Comparison of ENCODE assay signal across 13 cellular contexts in the genomic region with DNA sequence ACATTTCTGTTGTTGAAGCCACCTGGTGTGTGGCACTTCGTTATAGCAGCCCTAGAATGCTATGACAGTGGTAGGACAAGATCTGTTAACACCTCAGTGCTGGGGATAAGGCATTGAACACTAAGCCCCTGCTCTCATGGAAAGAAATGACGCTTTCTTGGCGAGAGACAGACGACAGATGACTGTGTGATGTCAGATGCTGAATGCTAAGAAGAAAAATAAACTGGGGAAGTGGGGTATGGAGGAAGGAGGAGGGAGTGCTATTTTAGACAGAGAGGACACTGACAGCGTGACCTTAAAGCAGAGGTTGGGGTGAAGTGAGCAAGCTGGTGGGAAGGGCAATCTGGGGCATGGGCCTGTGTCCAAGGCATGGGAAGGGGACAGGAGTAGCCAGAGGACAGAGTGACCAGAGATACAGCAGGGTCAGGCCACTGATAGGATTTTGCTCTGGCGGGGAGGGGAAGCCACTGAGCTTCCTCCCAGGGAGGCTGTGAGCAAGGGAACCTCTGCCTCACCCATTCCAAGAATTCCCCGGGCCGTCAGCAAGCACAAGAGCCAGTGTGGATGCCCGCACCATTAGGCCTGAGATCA. TPM values are rescaled to one million over a fixed set of nuclear protein-coding genes. Genes with fewer than 3 reads are reported as not detected.
DNase-seq lines count a peak whose midpoint lies in the region; ATAC-seq, FAIRE-seq and TF ChIP-seq lines count a peak whose summit lies in the region.
"Had no signal": no experiment of that assay in that cellular context is flagged by ENCODE, and none has a peak within 500 bp of the region (broad histone marks: within the 10 kb centered on the region; RNA-seq: fewer than 3 reads in every experiment).

No MANE protein-coding gene starts in this region.

- H3K27ac ChIP-seq in left lung (peak overlapping the region in 1 of 2 donors; percentile 25), upper lobe of left lung (peak overlapping the region in 1 of 4 donors; percentile 21)
- H3K27ac ChIP-seq: lower lobe of right lung had no signal

- no peak for DNase-seq in activated T-cell treated with anti-CD3 and anti-CD28 coated beads, Interleukin-2, amount 50 U/mL, for 24 hours
- no peak for DNase-seq in activated T-cell treated with anti-CD3 and anti-CD28 coated beads for 4 hours
- DNase-seq in activated CD4-positive, alpha-beta memory T cell treated with anti-CD3 and anti-CD28 coated beads for 36 hours, result no peak
- no peak for DNase-seq in left lung
- DNase-seq in upper lobe of left lung, result no peak
- no peak for DNase-seq in HTR-8/SVneo (ENCODE audit: insufficient read length, low spot score)
- DNase-seq in NOMO-1 treated with DMSO at 0.1 percent for 48 hours (lab: John Stamatoyannopoulos, UW; ENCODE audit: unreplicated experiment), result no peak
- DNase-seq: KG1, lower lobe of right lung, NCI-H748 treated with DMSO at 0.1 percent for 48 hours, SIG-M5 had no signal

- H3K36me3 ChIP-seq in left lung (peaks cover 0 to 11% of the 10 kb centered on the region in 2 donors), upper lobe of left lung (peaks cover 0 to 15% (median 0%) of the 10 kb centered on the region in 4 donors)

- H3K9me3 Mint-ChIP-seq in activated T-cell treated with anti-CD3 and anti-CD28 coated beads, Interleukin-2, amount 50 U/mL, for 24 hours, result no peaks in the 10 kb centered on the region
- H3K9me3 Mint-ChIP-seq in activated CD4-positive, alpha-beta memory T cell treated with anti-CD3 and anti-CD28 coated beads for 36 hours, result no peaks in the 10 kb centered on the region

- H3K4me1 ChIP-seq in left lung, result peaks cover 0 to 25% of the 10 kb centered on the region in 2 donors
- peaks cover 0 to 14% (median 7%) of the 10 kb centered on the region in 4 donors for H3K4me1 ChIP-seq in upper lobe of left lung

- POLR2A ChIA-PET in activated CD4-positive, alpha-beta memory T cell treated with anti-CD3 and anti-CD28 coated beads for 36 hours (lab: Charles Lee), result no interaction called here

- H3K4me3 Mint-ChIP-seq in activated T-cell treated with anti-CD3 and anti-CD28 coated beads, Interleukin-2, amount 50 U/mL, for 24 hours, result no peak overlapping the region
- no peak overlapping the region for H3K4me3 Mint-ChIP-seq in activated CD4-positive, alpha-beta memory T cell treated with anti-CD3 and anti-CD28 coated beads for 36 hours

- no peak for FAIRE-seq in HTR-8/SVneo (lab: Jason Lieb, UNC)
- FAIRE-seq: urothelium cell line had no signal

- peak overlapping the region; percentile 5 for H3K27ac Mint-ChIP-seq in activated T-cell treated with anti-CD3 and anti-CD28 coated beads, Interleukin-2, amount 50 U/mL, for 24 hours
- peak overlapping the region; percentile 47 for H3K27ac Mint-ChIP-seq in activated CD4-positive, alpha-beta memory T cell treated with anti-CD3 and anti-CD28 coated beads for 36 hours

- WGBS in upper lobe of left lung, 2 donors, result 68 to 81% methylated on average over 6 to 9 of the region's 9 CpGs

- H3K27me3 ChIP-seq in left lung (no peaks in the 10 kb centered on the region), upper lobe of left lung (no peaks in the 10 kb centered on the region)

- H3K4me3 ChIP-seq in left lung (no peak overlapping the region), upper lobe of left lung (no peak overlapping the region)
- H3K4me3 ChIP-seq: lower lobe of right lung had no signal

- no peak for TF ChIP-seq CTCF in left lung (IDR thresholded peaks at IDR 0.05)
- no peak for TF ChIP-seq CTCF in upper lobe of left lung (IDR thresholded peaks at IDR 0.05)

- peaks cover 12% of the 10 kb centered on the region for H3K4me1 Mint-ChIP-seq in activated T-cell treated with anti-CD3 and anti-CD28 coated beads, Interleukin-2, amount 50 U/mL, for 24 hours (ENCODE audit: low read depth)
- H3K4me1 Mint-ChIP-seq in activated CD4-positive, alpha-beta memory T cell treated with anti-CD3 and anti-CD28 coated beads for 36 hours (ENCODE audit: low read depth), result peaks cover 4% of the 10 kb centered on the region

- H3K9me3 ChIP-seq in left lung (no peaks in the 10 kb centered on the region), upper lobe of left lung (no peaks in the 10 kb centered on the region)
- H3K9me3 ChIP-seq: lower lobe of right lung had no signal

- no peak for TF ChIP-seq POLR2A in upper lobe of left lung (IDR thresholded peaks at IDR 0.05)

- H3K36me3 Mint-ChIP-seq in activated T-cell treated with anti-CD3 and anti-CD28 coated beads, Interleukin-2, amount 50 U/mL, for 24 hours (ENCODE audit: low read depth), result peaks cover 33% of the 10 kb centered on the region
- peaks cover 14% of the 10 kb centered on the region for H3K36me3 Mint-ChIP-seq in activated CD4-positive, alpha-beta memory T cell treated with anti-CD3 and anti-CD28 coated beads for 36 hours

- ATAC-seq in left lung, result peak; percentile 46
- peak; percentile 12 to 48 for ATAC-seq in upper lobe of left lung (ENCODE audit: low FRiP score in 2 of 2)
- no peak for ATAC-seq in HG03159 (IDR thresholded peaks at IDR 0.05; ENCODE audit: unreplicated experiment)

- intact Hi-C loops in activated CD4-positive, alpha-beta memory T cell treated with anti-CD3 and anti-CD28 coated beads for 36 hours (cut with micrococcal nuclease), result no loop called here
- intact Hi-C loops in left lung (cut with DNase I), result no loop called here

- TF ChIP-seq EP300 in upper lobe of left lung (IDR thresholded peaks at IDR 0.05), result no peak

- CTCF ChIA-PET in activated CD4-positive, alpha-beta memory T cell treated with anti-CD3 and anti-CD28 coated beads for 36 hours (lab: Charles Lee), result no interaction called here

- H3K27me3 Mint-ChIP-seq in activated T-cell treated with anti-CD3 and anti-CD28 coated beads, Interleukin-2, amount 50 U/mL, for 24 hours, result no peaks in the 10 kb centered on the region
- no peaks in the 10 kb centered on the region for H3K27me3 Mint-ChIP-seq in activated CD4-positive, alpha-beta memory T cell treated with anti-CD3 and anti-CD28 coated beads for 36 hours

RNA-seq across cellular contexts. Expression of a gene that starts 15.2 kb away (rescaled TPM):
- total RNA-seq in activated CD4-positive, alpha-beta memory T cell treated with anti-CD3 and anti-CD28 coated beads for 36 hours, result 10 to 100 TPM; 19.4 to 19.6 TPM
- total RNA-seq in left lung (10 to 100 TPM; 27.4 to 29.6 TPM), upper lobe of left lung (10 to 100 TPM; 13.7 to 78.6 (median 23.0) TPM)

RNA-seq across cellular contexts. Expression of a gene that starts 37.0 kb away (rescaled TPM):
- 10 to 100 TPM; 25.8 to 27.6 TPM for total RNA-seq in activated CD4-positive, alpha-beta memory T cell treated with anti-CD3 and anti-CD28 coated beads for 36 hours
- 1 to 10 TPM; 2.5 to 4.7 TPM for total RNA-seq in left lung
- total RNA-seq in upper lobe of left lung, result 1 to 10 TPM; 3.8 to 8.4 (median 6.2) TPM
